ENCODE assay signal across 24 cellular contexts in the genomic region with DNA sequence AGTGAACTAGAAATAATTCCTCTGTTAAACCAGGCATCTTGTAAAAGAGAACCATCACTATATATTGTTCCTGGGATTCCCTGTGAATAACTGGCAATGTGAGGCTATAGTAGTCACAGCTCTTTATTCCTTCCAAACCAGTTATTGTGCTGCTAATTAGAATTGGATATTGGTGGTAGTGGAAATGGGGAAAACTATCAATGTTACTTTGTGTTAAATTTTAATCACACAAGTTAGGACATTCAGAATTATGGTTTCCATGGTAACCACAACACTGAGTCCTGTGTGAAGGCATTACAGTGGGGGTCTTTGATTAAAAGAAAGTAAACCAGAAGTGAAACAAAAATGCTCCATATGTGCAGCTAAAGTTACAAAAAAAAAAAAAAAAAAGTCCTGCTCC.
"Had no signal": no experiment of that assay in that cellular context is flagged by ENCODE, and none has a peak within 500 bp of the region (broad histone marks: within the 10 kb centered on the region; RNA-seq: fewer than 3 reads in every experiment).

No MANE protein-coding gene starts in this region.

- ATAC-seq: activated T-helper 17 cell treated with anti-CD3 and anti-CD28 coated beads, Interleukin-2, amount 50 U/mL, for 72 hours; effector memory CD8-positive, alpha-beta T cell; gastrocnemius medialis; heart left ventricle; left cardiac atrium; stimulated activated naive B cell treated with anti-CD40 and anti-IgM and Interleukin-4, amounts not matched to agents 10 μg/mL and 1 μg/mL and 100 μg/mL, for 72 hours had no signal

- H3K36me3 Mint-ChIP-seq: activated naive CD8-positive, alpha-beta T cell; naive B cell; stimulated activated naive B cell treated with anti-CD40 and anti-IgM and Interleukin-4, amounts not matched to agents 10 μg/mL and 1 μg/mL and 100 μg/mL, for 72 hours had no signal

- H3K27ac Mint-ChIP-seq: activated naive CD8-positive, alpha-beta T cell; activated T-helper 17 cell treated with anti-CD3 and anti-CD28 coated beads, Interleukin-2, amount 50 U/mL, for 72 hours; effector memory CD8-positive, alpha-beta T cell; naive B cell; progenitor cell of endocrine pancreas had no signal

- DNase-seq: activated CD4-positive, alpha-beta T cell treated with anti-CD3 and anti-CD28 coated beads, Interleukin-2, amount 50 U/mL, for 1 hour; activated CD4-positive, CD25-positive, alpha-beta regulatory T cell treated with anti-CD3 and anti-CD28 coated beads, Interleukin-2, amount 50 U/mL, for 72 hours; activated naive CD4-positive, alpha-beta T cell; activated T-cell treated with anti-CD3 and anti-CD28 coated beads, Interleukin-2, amount 50 U/mL, for 1 hour; adrenal gland; dorsolateral prefrontal cortex; effector memory CD8-positive, alpha-beta T cell; gastrocnemius medialis; heart left ventricle; islet precursor cell; left cardiac atrium; mesendoderm; naive B cell; retina; sigmoid colon; stimulated activated CD4-positive, alpha-beta T cell treated with anti-CD3 and anti-CD28 coated beads, Interleukin-2, amount 100 ng/mL, for 48 hours; stimulated activated CD8-positive, alpha-beta memory T cell treated with anti-CD3 and anti-CD28 coated beads, Interleukin-4, amount 100 ng/mL, for 48 hours; stimulated activated naive B cell treated with anti-CD40 and anti-IgM and Interleukin-4, amounts not matched to agents 10 μg/mL and 1 μg/mL and 100 μg/mL, for 72 hours; testis; trophoblast cell had no signal

- H3K27me3 Mint-ChIP-seq: activated naive CD8-positive, alpha-beta T cell; activated T-helper 17 cell treated with anti-CD3 and anti-CD28 coated beads, Interleukin-2, amount 50 U/mL, for 72 hours; central memory CD8-positive, alpha-beta T cell; effector memory CD8-positive, alpha-beta T cell; naive B cell; progenitor cell of endocrine pancreas; stimulated activated naive B cell treated with anti-CD40 and anti-IgM and Interleukin-4, amounts not matched to agents 10 μg/mL and 1 μg/mL and 100 μg/mL, for 72 hours had no signal

- H3K4me3 Mint-ChIP-seq: activated naive CD8-positive, alpha-beta T cell; activated T-helper 17 cell treated with anti-CD3 and anti-CD28 coated beads, Interleukin-2, amount 50 U/mL, for 72 hours; central memory CD8-positive, alpha-beta T cell; effector memory CD8-positive, alpha-beta T cell; naive B cell; stimulated activated naive B cell treated with anti-CD40 and anti-IgM and Interleukin-4, amounts not matched to agents 10 μg/mL and 1 μg/mL and 100 μg/mL, for 72 hours had no signal

- H3K4me1 Mint-ChIP-seq: activated T-helper 17 cell treated with anti-CD3 and anti-CD28 coated beads, Interleukin-2, amount 50 U/mL, for 72 hours; central memory CD8-positive, alpha-beta T cell; naive B cell; stimulated activated naive B cell treated with anti-CD40 and anti-IgM and Interleukin-4, amounts not matched to agents 10 μg/mL and 1 μg/mL and 100 μg/mL, for 72 hours had no signal
